In the genomic region with DNA sequence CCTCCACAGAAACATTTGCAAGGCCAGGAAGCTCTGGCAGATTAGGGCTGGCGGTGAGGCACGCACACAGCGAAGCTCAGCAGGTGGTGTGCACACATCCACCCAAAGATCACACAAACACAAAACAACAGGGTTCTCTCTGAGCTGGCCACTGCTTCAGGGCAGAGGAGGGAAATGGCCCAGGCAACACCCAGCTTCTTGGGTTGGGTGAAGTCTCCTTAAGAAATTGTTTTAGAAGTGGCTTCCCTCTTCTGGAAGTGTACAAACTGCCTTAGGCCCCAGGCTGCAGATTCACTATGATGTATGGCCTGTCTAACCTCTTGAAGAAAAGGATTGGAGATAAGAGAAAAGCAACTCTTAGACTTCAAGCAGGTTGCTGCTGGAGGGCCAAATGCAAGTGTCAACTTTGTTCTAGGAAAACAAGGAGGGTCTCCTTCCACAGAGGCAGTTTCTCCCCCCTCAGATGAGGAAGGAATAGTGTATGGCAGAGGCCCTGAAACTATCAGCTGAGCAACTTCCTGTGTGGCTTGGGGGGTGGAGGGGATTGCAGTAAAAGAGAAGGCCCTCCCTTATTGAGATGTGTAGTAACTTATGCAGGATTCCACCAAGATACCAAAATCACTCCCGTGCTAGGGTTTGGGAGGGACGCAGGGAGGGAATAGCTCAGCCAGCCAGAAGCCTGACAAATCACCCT, we compare ENCODE assay signal across 7 cellular contexts. TPM values are rescaled to one million over a fixed set of nuclear protein-coding genes. Genes with fewer than 3 reads are reported as not detected.
DNase-seq lines count a peak whose midpoint lies in the region; ATAC-seq and TF ChIP-seq lines count a peak whose summit lies in the region.

No MANE protein-coding gene starts in this region.

- POLR2A ChIA-PET in PC-3 (lab: Charles Lee; ENCODE audit: unreplicated experiment) = interaction anchor here (0.5 kb wide), 1 partner anchor 188 kb away, joined by 3 read pairs; no protein-coding TSS in a partner anchor

- H3K27me3 ChIP-seq in PC-3 (ENCODE audit: low read length) = peaks cover 50% of the 10 kb centered on the region

- H2AFZ ChIP-seq in PC-3 (ENCODE audit: low read length) = no peak overlapping the region

- no peak for TF ChIP-seq POLR2A in erythroblast (IDR thresholded peaks at IDR 0.05; ENCODE audit: low read length)

- DNase-seq in RPMI8226 = peak; percentile 59
- DNase-seq in erythroblast (lab: John Stamatoyannopoulos, UW) = peak; percentile 18 to 34
- peak; percentile 11 for DNase-seq in stimulated activated naive CD4-positive, alpha-beta T cell treated with Interleukin-2 at 50 U/mL for 16 hours (lab: John Stamatoyannopoulos, UW)
- no peak for DNase-seq in PC-3
- DNase-seq in GM13976 (ENCODE audit: low spot score) = no peak

- H3K36me3 ChIP-seq in PC-3 (ENCODE audit: low read depth, low read length) = no peaks in the 10 kb centered on the region

- H3K79me2 ChIP-seq in PC-3 (ENCODE audit: low read length) = no peaks in the 10 kb centered on the region

- no peak overlapping the region for H3K4me3 ChIP-seq in PC-3 (ENCODE audit: low read length)

- CTCF ChIA-PET in PC-3 (lab: Charles Lee) = no interaction called here

- H3K9me2 ChIP-seq in PC-3 (replicated peaks; ENCODE audit: low read length) = no peaks in the 10 kb centered on the region

- no peaks in the 10 kb centered on the region for H3F3A ChIP-seq in PC-3 (ENCODE audit: low read length, unreplicated experiment)

- in situ Hi-C loops in GM13976 (cut with MboI; ENCODE audit: low sequenced_read_pairs, unreplicated experiment) = no loop called here

- BruUV-seq in PC-3 (replicated peaks; lab: Mats Ljungman, UMichigan) = no TSS peak

- H3K9ac ChIP-seq in PC-3 (ENCODE audit: low read length) = no peak overlapping the region

- no peak for TF ChIP-seq CTCF in PC-3 (conservative IDR thresholded peaks at IDR 0.05; ENCODE audit: low read depth, low read length)
- no peak for TF ChIP-seq CTCF in GM13976 (IDR thresholded peaks at IDR 0.05; ENCODE audit: borderline replicate concordance, control extremely low read depth, extremely low read depth, insufficient read depth, missing control alignments)

- intact Hi-C loops in PC-3 (cut with micrococcal nuclease) = no loop called here

- H3K4me1 ChIP-seq in PC-3 (ENCODE audit: insufficient read depth, low read length) = peaks cover 20% of the 10 kb centered on the region; the same call in 1 of the 2 replicates

- H4K20me1 ChIP-seq in PC-3 (ENCODE audit: low read length) = no peaks in the 10 kb centered on the region

- H3K27ac ChIP-seq in PC-3 (ENCODE audit: low read length) = no peak overlapping the region

- H3K9me3 ChIP-seq in PC-3 (ENCODE audit: low read length) = no peaks in the 10 kb centered on the region

- H3K4me2 ChIP-seq in PC-3 (ENCODE audit: low read length) = no peak overlapping the region

- ATAC-seq in GM21367 (IDR thresholded peaks at IDR 0.05; ENCODE audit: unreplicated experiment) = peak; percentile 24
- ATAC-seq in PC-3 = no peak
- no peak for ATAC-seq in HG02970 (IDR thresholded peaks at IDR 0.05; ENCODE audit: low FRiP score, unreplicated experiment)

RNA-seq across cellular contexts. Expression of a gene that starts 2.1 kb away (rescaled TPM):
- not detected in 2 replicates for total RNA-seq in PC-3 (2014; rRNA removed)

Comparison
In these comparisons a context has a peak if more than half of its experiments do, and no peak if none do; other contexts are left out.
1. DNase-seq: peak in RPMI8226 (single experiment), erythroblast (2 of 2) and stimulated activated naive CD4-positive, alpha-beta T cell treated with Interleukin-2 at 50 U/mL for 16 hours (single experiment); none in PC-3 (single experiment) and GM13976 (single experiment).